In the genomic region with DNA sequence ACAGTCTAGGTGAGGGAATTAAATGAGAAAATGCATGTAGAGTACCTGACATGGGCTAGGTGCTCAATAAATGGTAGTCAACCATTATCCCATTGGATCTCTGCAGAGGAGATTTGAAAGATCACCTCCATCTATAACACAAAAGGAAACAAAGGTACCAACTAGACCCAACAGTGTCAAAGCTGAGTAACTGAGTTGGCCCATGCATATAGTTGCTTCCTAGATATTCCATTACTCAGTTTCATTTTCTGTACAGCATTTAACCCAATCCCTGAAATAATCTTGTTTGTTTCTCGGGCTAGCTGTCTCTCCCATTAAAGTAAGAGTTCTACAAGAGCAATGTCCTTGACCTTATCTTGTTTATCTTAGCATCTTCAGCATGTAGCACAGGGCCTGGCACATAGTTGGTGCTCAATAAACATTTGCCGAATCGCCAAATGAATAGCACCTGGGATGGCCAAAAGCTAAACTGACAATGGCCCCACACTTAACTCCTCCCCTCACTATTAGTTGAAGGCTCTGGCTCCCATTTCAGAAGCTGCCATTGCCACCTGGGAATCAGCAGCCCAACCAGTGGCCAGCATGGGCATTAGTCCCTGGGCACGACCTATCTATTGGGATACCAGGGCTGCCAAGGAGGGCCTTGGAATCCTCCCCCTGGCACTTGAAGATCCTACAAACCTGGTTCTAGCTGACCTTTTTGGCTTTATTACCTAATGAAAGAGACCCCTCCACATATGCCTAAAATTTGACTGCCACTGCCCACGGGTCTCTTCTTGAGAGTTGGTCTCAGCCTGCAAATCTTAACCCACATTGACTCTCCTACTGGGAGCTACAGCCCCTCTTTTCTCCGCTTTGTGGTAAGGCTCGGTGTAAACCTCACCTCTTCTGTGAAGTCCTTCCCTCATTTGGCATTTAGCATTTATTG, we compare ENCODE assay signal across 9 cellular contexts. TPM values are rescaled to one million over a fixed set of nuclear protein-coding genes. Genes with fewer than 3 reads are reported as not detected.
DNase-seq lines count a peak whose midpoint lies in the region; ATAC-seq and TF ChIP-seq lines count a peak whose summit lies in the region.
"Had no signal": no experiment of that assay in that cellular context is flagged by ENCODE, and none has a peak within 500 bp of the region (broad histone marks: within the 10 kb centered on the region; RNA-seq: fewer than 3 reads in every experiment).

No MANE protein-coding gene starts in this region.

- H4K20me1 ChIP-seq in smooth muscle cell (ENCODE audit: low read depth), result no peaks in the 10 kb centered on the region

- H3F3A ChIP-seq in smooth muscle cell (ENCODE audit: low read depth), result peaks cover 16% of the 10 kb centered on the region

- H3K9me3 ChIP-seq in HEK293 (ENCODE audit: control insufficient read depth, insufficient read depth, low read depth, low read length) (no peaks in the 10 kb centered on the region), gastroesophageal sphincter (no peaks in the 10 kb centered on the region), smooth muscle cell (replicated peaks; ENCODE audit: low read depth) (no peaks in the 10 kb centered on the region), BE2C (no peaks in the 10 kb centered on the region)

- H3K36me3 Mint-ChIP-seq in activated CD4-positive, alpha-beta memory T cell treated with anti-CD3 and anti-CD28 coated beads for 36 hours, result peaks cover 45% of the 10 kb centered on the region

- TF ChIP-seq CTCF in HEK293 (tag by site-specific recombination; IDR thresholded peaks at IDR 0.05) (no peak), gastroesophageal sphincter (IDR thresholded peaks at IDR 0.05) (no peak), smooth muscle cell (IDR thresholded peaks at IDR 0.05; ENCODE audit: borderline replicate concordance, insufficient read depth, poor library complexity, severe bottlenecking) (no peak), BE2C (IDR thresholded peaks at IDR 0.05; ENCODE audit: low read depth, low read length) (no peak)

- H3K36me3 ChIP-seq in HEK293 (ENCODE audit: control insufficient read depth in 2 of 2, insufficient read depth in 1 of 2, low read length in 2 of 2), result no peaks in the 10 kb centered on the region
- H3K36me3 ChIP-seq in gastroesophageal sphincter, result peaks cover 0 to 5% of the 10 kb centered on the region in 2 donors
- no peaks in the 10 kb centered on the region for H3K36me3 ChIP-seq in smooth muscle cell (ENCODE audit: low read depth)
- H3K36me3 ChIP-seq in BE2C, result no peaks in the 10 kb centered on the region; the same call in 1 of the 2 replicates

- H3K4me3 Mint-ChIP-seq in activated CD4-positive, alpha-beta memory T cell treated with anti-CD3 and anti-CD28 coated beads for 36 hours, result no peak overlapping the region
- H3K4me3 Mint-ChIP-seq: naive B cell had no signal

- H3K27me3 ChIP-seq in gastroesophageal sphincter (no peaks in the 10 kb centered on the region), smooth muscle cell (ENCODE audit: low read depth) (no peaks in the 10 kb centered on the region), BE2C (no peaks in the 10 kb centered on the region)

- no peaks in the 10 kb centered on the region for H3K27me3 Mint-ChIP-seq in activated CD4-positive, alpha-beta memory T cell treated with anti-CD3 and anti-CD28 coated beads for 36 hours
- H3K27me3 Mint-ChIP-seq: naive B cell had no signal

- H3K9me3 Mint-ChIP-seq in activated CD4-positive, alpha-beta memory T cell treated with anti-CD3 and anti-CD28 coated beads for 36 hours, result no peaks in the 10 kb centered on the region

- peak overlapping the region; percentile 48 for H3K4me2 ChIP-seq in smooth muscle cell

- POLR2A ChIA-PET in HEK293 (lab: Yijun Ruan, JAX), result interaction anchor here (1.3 to 1.9 kb wide), 4 partner anchors 12 to 38 kb away, joined by 3 to 9 read pairs (median 8); partner anchors contain the start of gene BCL2L1
- POLR2A ChIA-PET in activated CD4-positive, alpha-beta memory T cell treated with anti-CD3 and anti-CD28 coated beads for 36 hours (lab: Charles Lee), result interaction anchor here (1.0 to 2.1 kb wide), 6 partner anchors 18 to 39 kb away, joined by 3 to 13 read pairs (median 5); partner anchors contain the start of gene BCL2L1

- H3K4me1 ChIP-seq in HEK293 (ENCODE audit: control insufficient read depth, insufficient read depth, low read length) (no peaks in the 10 kb centered on the region), gastroesophageal sphincter (peaks cover 9 to 79% (median 32%) of the 10 kb centered on the region in 3 donors), smooth muscle cell (ENCODE audit: low read depth) (peaks cover 4% of the 10 kb centered on the region), BE2C (no peaks in the 10 kb centered on the region)

- H3K27ac Mint-ChIP-seq in activated CD4-positive, alpha-beta memory T cell treated with anti-CD3 and anti-CD28 coated beads for 36 hours, result peak overlapping the region; percentile 91

- peaks cover 59% of the 10 kb centered on the region for H3K4me1 Mint-ChIP-seq in activated CD4-positive, alpha-beta memory T cell treated with anti-CD3 and anti-CD28 coated beads for 36 hours (ENCODE audit: low read depth)

- H3K9ac ChIP-seq in smooth muscle cell (ENCODE audit: low read depth), result peak overlapping the region; percentile 82

- H3K27ac ChIP-seq in HEK293 (ENCODE audit: extremely low read depth, low read depth, low read length), result no peak overlapping the region
- peak overlapping the region in 3 of 4 donors; percentile 63 to 80 (median 72) for H3K27ac ChIP-seq in gastroesophageal sphincter
- peak overlapping the region; percentile 96 for H3K27ac ChIP-seq in smooth muscle cell (ENCODE audit: low read depth)

- no peak overlapping the region for H2AFZ ChIP-seq in smooth muscle cell (ENCODE audit: low read depth)

- TF ChIP-seq EP300 in gastroesophageal sphincter (IDR thresholded peaks at IDR 0.05), result no peak

- no peak for ATAC-seq in gastroesophageal sphincter

- no peak for TF ChIP-seq POLR2A in gastroesophageal sphincter (IDR thresholded peaks at IDR 0.05)

- peaks cover 47% of the 10 kb centered on the region for H3K79me2 ChIP-seq in smooth muscle cell (ENCODE audit: low read depth)

- intact Hi-C loops in activated CD4-positive, alpha-beta memory T cell treated with anti-CD3 and anti-CD28 coated beads for 36 hours (cut with micrococcal nuclease), result loop anchor here (1.0 kb wide), 3 partner anchors 17 to 25 kb away; no protein-coding TSS in a partner anchor

- DNase-seq in activated CD4-positive, alpha-beta memory T cell treated with anti-CD3 and anti-CD28 coated beads for 36 hours, result no peak
- DNase-seq in smooth muscle cell (lab: John Stamatoyannopoulos, UW; ENCODE audit: unreplicated experiment) (no peak), BE2C (no peak), SIG-M5 treated with dmso at 0.1 percent for 504 hours (lab: John Stamatoyannopoulos, UW; ENCODE audit: unreplicated experiment) (no peak), NCI-H187 treated with DMSO at 0.1 percent for 48 hours (lab: John Stamatoyannopoulos, UW) (no peak), NCI-H526 (lab: John Stamatoyannopoulos, UW) (no peak)
- DNase-seq: naive B cell had no signal

- CTCF ChIA-PET in HEK293 (lab: Yijun Ruan, JAX), result interaction anchor here (0.6 to 6.2 kb wide), 10 partner anchors 8 to 392 kb away, joined by 3 to 40 read pairs (median 6); partner anchors contain the start of gene BCL2L1
- CTCF ChIA-PET in activated CD4-positive, alpha-beta memory T cell treated with anti-CD3 and anti-CD28 coated beads for 36 hours (lab: Charles Lee), result interaction anchor here (1.3 to 5.1 kb wide), 5 partner anchors 23 to 154 kb away, joined by 3 to 39 read pairs (median 12); partner anchors contain the start of gene BCL2L1

- H3K4me3 ChIP-seq in HEK293 (ENCODE audit: low read depth, low read length) (no peak overlapping the region), gastroesophageal sphincter (no peak overlapping the region), smooth muscle cell (no peak overlapping the region), BE2C (ENCODE audit: low read depth, low read length) (no peak overlapping the region)

- 89 to 92% methylated on average over 6 to 7 of the region's 7 CpGs for WGBS in gastroesophageal sphincter (ENCODE audit: low coverage in 1 of 2), 2 donors
- 98% methylated on average over 7 of the region's 7 CpGs for WGBS in smooth muscle cell (ENCODE audit: low lambda C conversion rate)

TF ChIP-seq in HEK293, 187 proteins besides CTCF, POLR2A, EP300 and RAD21:
- TF ChIP-seq ZNF155 (tag by site-specific recombination; IDR thresholded peaks at IDR 0.05), result no peak
- peak; percentile 97 for TF ChIP-seq ZNF558 (tag by site-specific recombination; IDR thresholded peaks at IDR 0.05)
- no peak for TF ChIP-seq ZNF37A (tag by site-specific recombination; IDR thresholded peaks at IDR 0.05)
TF ChIP-seq in HEK293: peak in this region for 1.

RNA-seq across cellular contexts. Expression of gene BCL2L1, which starts 22.6 kb away (rescaled TPM):
- total RNA-seq in activated CD4-positive, alpha-beta memory T cell treated with anti-CD3 and anti-CD28 coated beads for 36 hours, result 100 to 1,000 TPM; 126 to 129 TPM
- total RNA-seq in gastroesophageal sphincter, result 100 to 1,000 TPM in 3 of 4 donors, 10 to 100 TPM in 1; 71.9 to 171 (median 135) TPM
- total RNA-seq in smooth muscle cell, result 35.5 and 47.0 TPM in 2 replicates
- 24.8 and 41.1 TPM in 2 replicates for polyA plus RNA-seq in smooth muscle cell
- 101 TPM for polyA plus RNA-seq in BE2C (2012; ENCODE audit: insufficient read depth, insufficient read length, low read depth)

RNA-seq across cellular contexts. Expression of gene TPX2, which starts 39.0 kb away (rescaled TPM):
- 100 to 1,000 TPM; 149 TPM for total RNA-seq in activated CD4-positive, alpha-beta memory T cell treated with anti-CD3 and anti-CD28 coated beads for 36 hours
- 1 to 10 TPM in 1 of 4 donors, under 1 TPM in 3; 0.13 to 1.4 (median 0.74) TPM for total RNA-seq in gastroesophageal sphincter
- 24.5 and 28.3 TPM in 2 replicates for total RNA-seq in smooth muscle cell
- 18.7 and 21.7 TPM in 2 replicates for polyA plus RNA-seq in smooth muscle cell
- 13.8 TPM for polyA plus RNA-seq in BE2C (2012; ENCODE audit: insufficient read depth, insufficient read length, low read depth)

Comparison
In these comparisons a context has a peak if more than half of its experiments do, and no peak if none do; other contexts are left out.
1. RNA of gene TPX2, which starts 39.0 kb away (total RNA-seq): 149 TPM in activated CD4-positive, alpha-beta memory T cell treated with anti-CD3 and anti-CD28 coated beads for 36 hours and 24.5 to 28.3 TPM in smooth muscle cell; 0.13 to 1.4 TPM in gastroesophageal sphincter; every median in the first group is over 10 times any median in the second.